ENCODE assay signal across 19 cellular contexts in genomic region chr13:113169277-113170272, GRCh38. TPM values are rescaled to one million over a fixed set of nuclear protein-coding genes. Genes with fewer than 3 reads are reported as not detected.
DNase-seq lines count a peak whose midpoint lies in the region; ATAC-seq and TF ChIP-seq lines count a peak whose summit lies in the region.
"Had no signal": no experiment of that assay in that cellular context is flagged by ENCODE, and none has a peak within 500 bp of the region (broad histone marks: within the 10 kb centered on the region; RNA-seq: fewer than 3 reads in every experiment).

No MANE protein-coding gene starts in this region.

- no peak for TF ChIP-seq EP300 in stomach (IDR thresholded peaks at IDR 0.05)

- DNase-seq in activated CD8-positive, alpha-beta memory T cell treated with anti-CD3 and anti-CD28 coated beads, Interleukin-2, amount 50 U/mL, for 48 hours = peak; percentile 32
- DNase-seq in activated CD8-positive, alpha-beta memory T cell treated with anti-CD3 and anti-CD28 coated beads, Interleukin-2, amount 50 U/mL, for 4 hours = no peak
- DNase-seq in SHP77 (lab: John Stamatoyannopoulos, UW) (peak; percentile 71 to 73), right atrium auricular region (ENCODE audit: low spot score) (no peak), stomach (no peak), NCI-H1694 (lab: John Stamatoyannopoulos, UW) (no peak), NCI-H1048 (lab: John Stamatoyannopoulos, UW) (no peak)
- DNase-seq: activated CD4-positive, CD25-positive, alpha-beta regulatory T cell; activated gamma-delta T cell; caudate nucleus; CD4-positive, alpha-beta T cell; hypothalamus; kidney glomerular epithelial cell; NK-92 treated with Interleukin-12 subunit alpha and Interleukin-12 subunit beta, amount 100 ng/mL, for 24 hours; nucleus accumbens; sigmoid colon had no signal

- no peaks in the 10 kb centered on the region for H3K4me1 ChIP-seq in right atrium auricular region
- H3K4me1 ChIP-seq in stomach = peaks cover 12 to 29% (median 19%) of the 10 kb centered on the region in 4 donors
- H3K4me1 ChIP-seq: sigmoid colon had no signal

- intact Hi-C loops in stomach (cut with DNase I; ENCODE audit: low total_unique reads) = no loop called here

- H3K27me3 ChIP-seq in right atrium auricular region = no peaks in the 10 kb centered on the region
- H3K27me3 ChIP-seq in stomach = peaks cover 0 to under 1% (median 0%) of the 10 kb centered on the region in 3 donors
- H3K27me3 ChIP-seq: sigmoid colon had no signal

- H3K4me3 ChIP-seq in right atrium auricular region (no peak overlapping the region), stomach (no peak overlapping the region)
- H3K4me3 ChIP-seq: sigmoid colon had no signal

- H3K27ac ChIP-seq in right atrium auricular region (peak overlapping the region; percentile 54 to 70), stomach (peak overlapping the region in 3 of 5 donors; percentile 29 to 42 (median 30))
- H3K27ac ChIP-seq: sigmoid colon had no signal

- 54 to 69% (median 61%) methylated on average over 13 of the region's 13 CpGs for WGBS in stomach, 5 donors

- no peaks in the 10 kb centered on the region for H3K9me3 ChIP-seq in right atrium auricular region
- peaks cover 0 to 5% (median 0%) of the 10 kb centered on the region in 4 donors for H3K9me3 ChIP-seq in stomach
- H3K9me3 ChIP-seq: sigmoid colon had no signal

- no peak for TF ChIP-seq CTCF in right atrium auricular region (IDR thresholded peaks at IDR 0.05)
- no peak for TF ChIP-seq CTCF in stomach (IDR thresholded peaks at IDR 0.05)

- no peak for ATAC-seq in HG03469 (IDR thresholded peaks at IDR 0.05; ENCODE audit: unreplicated experiment)

- no peak for TF ChIP-seq POLR2A in stomach (IDR thresholded peaks at IDR 0.05)

- H3K36me3 ChIP-seq in right atrium auricular region (peaks cover 19% of the 10 kb centered on the region), stomach (peaks cover under 1 to 59% (median 32%) of the 10 kb centered on the region in 4 donors)

RNA-seq across cellular contexts. Expression of gene PROZ, which starts 11.1 kb away (rescaled TPM):
- total RNA-seq in right atrium auricular region = not detected
- total RNA-seq in stomach = 1 to 10 TPM in 1 of 5 donors, not detected in 4; 1.9 TPM
- under 1 TPM in 1 of 3 donors, not detected in 2; 0.08 TPM for polyA plus RNA-seq in stomach
- total RNA-seq: CD4-positive, alpha-beta T cell; mucosa of gallbladder; RPMI7951; sigmoid colon had no signal

RNA-seq across cellular contexts. Expression of gene PCID2, which starts 38.9 kb away (rescaled TPM):
- total RNA-seq in right atrium auricular region = 10 to 100 TPM; 34.8 to 44.4 TPM
- total RNA-seq in stomach = 10 to 100 TPM; 35.7 to 81.7 (median 44.3) TPM
- polyA plus RNA-seq in stomach = 10 to 100 TPM; 25.9 to 38.3 (median 32.3) TPM

RNA-seq across cellular contexts. Expression of gene CUL4A, which starts 39.8 kb away (rescaled TPM):
- total RNA-seq in right atrium auricular region (100 to 1,000 TPM in 1 of 2 donors, 10 to 100 TPM in 1; 76.5 to 435 TPM), stomach (100 to 1,000 TPM; 107 to 153 (median 148) TPM)
- polyA plus RNA-seq in stomach = 10 to 100 TPM; 24.4 to 31.0 (median 25.6) TPM

RNA-seq across cellular contexts. Expression of gene F10, which starts 47.0 kb away (rescaled TPM):
- total RNA-seq in right atrium auricular region (10 to 100 TPM; 21.9 to 27.5 TPM), stomach (10 to 100 TPM in 1 of 5 donors, 1 to 10 TPM in 1, under 1 TPM in 1, not detected in 2; 0.45 to 14.9 (median 3.0) TPM)
- 1 to 10 TPM; 3.1 to 8.0 (median 3.5) TPM for polyA plus RNA-seq in stomach
- total RNA-seq: CD4-positive, alpha-beta T cell; RPMI7951 had no signal

Comparison
In these comparisons a context has a peak if more than half of its experiments do, and no peak if none do; other contexts are left out.
1. DNase-seq: peak in activated CD8-positive, alpha-beta memory T cell treated with anti-CD3 and anti-CD28 coated beads, Interleukin-2, amount 50 U/mL, for 48 hours (single experiment) and SHP77 (2 of 2); none in activated CD8-positive, alpha-beta memory T cell treated with anti-CD3 and anti-CD28 coated beads, Interleukin-2, amount 50 U/mL, for 4 hours (single experiment), right atrium auricular region (single experiment), stomach (single experiment), NCI-H1694 (single experiment) and NCI-H1048 (single experiment).